1 cellular context compared by ENCODE assay signal in the genomic region with DNA sequence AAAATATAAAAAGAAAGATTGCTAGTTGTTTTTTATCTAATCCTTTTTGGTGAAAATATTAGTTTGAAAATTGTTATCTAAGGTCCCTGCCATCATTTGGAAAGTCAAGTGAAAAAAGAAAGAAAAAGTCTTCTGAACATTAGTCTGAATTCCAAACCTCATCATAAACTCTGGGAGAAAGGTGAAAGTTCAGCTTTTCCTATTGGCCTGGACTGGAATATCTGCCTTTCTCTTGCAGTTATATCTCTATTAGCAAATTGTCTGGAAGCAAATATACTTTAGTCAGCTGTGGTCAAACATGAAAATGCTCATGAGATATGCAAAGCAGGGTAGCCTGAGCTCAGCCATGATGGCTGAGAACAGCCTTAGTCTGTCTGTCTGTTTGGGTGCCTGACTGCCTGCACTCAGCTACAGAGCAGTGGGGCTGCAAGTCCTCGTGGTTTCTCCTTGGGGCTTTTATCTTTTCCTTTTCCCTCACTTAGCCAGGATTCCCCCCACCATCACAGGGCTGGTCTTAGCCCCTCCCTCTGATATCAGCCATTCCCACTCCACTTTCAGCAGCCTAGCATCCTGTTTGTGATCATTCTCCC.
TF ChIP-seq lines count a peak whose summit lies in the region.

No MANE protein-coding gene starts in this region.

TF ChIP-seq in WTC11, 78 proteins besides CTCF, POLR2A, EP300 and RAD21 (continued from another document):
- TF ChIP-seq, protein P1, sequence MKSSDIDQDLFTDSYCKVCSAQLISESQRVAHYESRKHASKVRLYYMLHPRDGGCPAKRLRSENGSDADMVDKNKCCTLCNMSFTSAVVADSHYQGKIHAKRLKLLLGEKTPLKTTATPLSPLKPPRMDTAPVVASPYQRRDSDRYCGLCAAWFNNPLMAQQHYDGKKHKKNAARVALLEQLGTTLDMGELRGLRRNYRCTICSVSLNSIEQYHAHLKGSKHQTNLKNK (CRISPR knock-in tag; IDR thresholded peaks at IDR 0.05), result no peak
- TF ChIP-seq NFYB (CRISPR knock-in tag; conservative IDR thresholded peaks at IDR 0.05; ENCODE audit: low read depth) (no peak), TEAD4 (CRISPR knock-in tag; IDR thresholded peaks at IDR 0.05) (no peak), NFATC4 (CRISPR knock-in tag; IDR thresholded peaks at IDR 0.05) (no peak), EMX1 (CRISPR knock-in tag; IDR thresholded peaks at IDR 0.05) (no peak), GTF2I (CRISPR knock-in tag; conservative IDR thresholded peaks at IDR 0.05) (no peak), OVOL2 (CRISPR knock-in tag; IDR thresholded peaks at IDR 0.05; ENCODE audit: borderline replicate concordance) (no peak)
- TF ChIP-seq, protein P2, sequence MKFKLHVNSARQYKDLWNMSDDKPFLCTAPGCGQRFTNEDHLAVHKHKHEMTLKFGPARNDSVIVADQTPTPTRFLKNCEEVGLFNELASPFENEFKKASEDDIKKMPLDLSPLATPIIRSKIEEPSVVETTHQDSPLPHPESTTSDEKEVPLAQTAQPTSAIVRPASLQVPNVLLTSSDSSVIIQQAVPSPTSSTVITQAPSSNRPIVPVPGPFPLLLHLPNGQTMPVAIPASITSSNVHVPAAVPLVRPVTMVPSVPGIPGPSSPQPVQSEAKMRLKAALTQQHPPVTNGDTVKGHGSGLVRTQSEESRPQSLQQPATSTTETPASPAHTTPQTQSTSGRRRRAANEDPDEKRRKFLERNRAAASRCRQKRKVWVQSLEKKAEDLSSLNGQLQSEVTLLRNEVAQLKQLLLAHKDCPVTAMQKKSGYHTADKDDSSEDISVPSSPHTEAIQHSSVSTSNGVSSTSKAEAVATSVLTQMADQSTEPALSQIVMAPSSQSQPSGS (CRISPR knock-in tag; IDR thresholded peaks at IDR 0.05; ENCODE audit: borderline replicate concordance, low read depth), result no peak
- TF ChIP-seq, protein P3, sequence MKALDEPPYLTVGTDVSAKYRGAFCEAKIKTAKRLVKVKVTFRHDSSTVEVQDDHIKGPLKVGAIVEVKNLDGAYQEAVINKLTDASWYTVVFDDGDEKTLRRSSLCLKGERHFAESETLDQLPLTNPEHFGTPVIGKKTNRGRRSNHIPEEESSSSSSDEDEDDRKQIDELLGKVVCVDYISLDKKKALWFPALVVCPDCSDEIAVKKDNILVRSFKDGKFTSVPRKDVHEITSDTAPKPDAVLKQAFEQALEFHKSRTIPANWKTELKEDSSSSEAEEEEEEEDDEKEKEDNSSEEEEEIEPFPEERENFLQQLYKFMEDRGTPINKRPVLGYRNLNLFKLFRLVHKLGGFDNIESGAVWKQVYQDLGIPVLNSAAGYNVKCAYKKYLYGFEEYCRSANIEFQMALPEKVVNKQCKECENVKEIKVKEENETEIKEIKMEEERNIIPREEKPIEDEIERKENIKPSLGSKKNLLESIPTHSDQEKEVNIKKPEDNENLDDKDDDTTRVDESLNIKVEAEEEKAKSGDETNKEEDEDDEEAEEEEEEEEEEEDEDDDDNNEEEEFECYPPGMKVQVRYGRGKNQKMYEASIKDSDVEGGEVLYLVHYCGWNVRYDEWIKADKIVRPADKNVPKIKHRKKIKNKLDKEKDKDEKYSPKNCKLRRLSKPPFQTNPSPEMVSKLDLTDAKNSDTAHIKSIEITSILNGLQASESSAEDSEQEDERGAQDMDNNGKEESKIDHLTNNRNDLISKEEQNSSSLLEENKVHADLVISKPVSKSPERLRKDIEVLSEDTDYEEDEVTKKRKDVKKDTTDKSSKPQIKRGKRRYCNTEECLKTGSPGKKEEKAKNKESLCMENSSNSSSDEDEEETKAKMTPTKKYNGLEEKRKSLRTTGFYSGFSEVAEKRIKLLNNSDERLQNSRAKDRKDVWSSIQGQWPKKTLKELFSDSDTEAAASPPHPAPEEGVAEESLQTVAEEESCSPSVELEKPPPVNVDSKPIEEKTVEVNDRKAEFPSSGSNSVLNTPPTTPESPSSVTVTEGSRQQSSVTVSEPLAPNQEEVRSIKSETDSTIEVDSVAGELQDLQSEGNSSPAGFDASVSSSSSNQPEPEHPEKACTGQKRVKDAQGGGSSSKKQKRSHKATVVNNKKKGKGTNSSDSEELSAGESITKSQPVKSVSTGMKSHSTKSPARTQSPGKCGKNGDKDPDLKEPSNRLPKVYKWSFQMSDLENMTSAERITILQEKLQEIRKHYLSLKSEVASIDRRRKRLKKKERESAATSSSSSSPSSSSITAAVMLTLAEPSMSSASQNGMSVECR (CRISPR knock-in tag; IDR thresholded peaks at IDR 0.05; ENCODE audit: borderline replicate concordance), result no peak
- TF ChIP-seq, protein P4, sequence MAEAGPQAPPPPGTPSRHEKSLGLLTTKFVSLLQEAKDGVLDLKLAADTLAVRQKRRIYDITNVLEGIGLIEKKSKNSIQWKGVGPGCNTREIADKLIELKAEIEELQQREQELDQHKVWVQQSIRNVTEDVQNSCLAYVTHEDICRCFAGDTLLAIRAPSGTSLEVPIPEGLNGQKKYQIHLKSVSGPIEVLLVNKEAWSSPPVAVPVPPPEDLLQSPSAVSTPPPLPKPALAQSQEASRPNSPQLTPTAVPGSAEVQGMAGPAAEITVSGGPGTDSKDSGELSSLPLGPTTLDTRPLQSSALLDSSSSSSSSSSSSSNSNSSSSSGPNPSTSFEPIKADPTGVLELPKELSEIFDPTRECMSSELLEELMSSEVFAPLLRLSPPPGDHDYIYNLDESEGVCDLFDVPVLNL (CRISPR knock-in tag; IDR thresholded peaks at IDR 0.05; ENCODE audit: borderline replicate concordance, low read depth), result no peak
- TF ChIP-seq, protein P5, sequence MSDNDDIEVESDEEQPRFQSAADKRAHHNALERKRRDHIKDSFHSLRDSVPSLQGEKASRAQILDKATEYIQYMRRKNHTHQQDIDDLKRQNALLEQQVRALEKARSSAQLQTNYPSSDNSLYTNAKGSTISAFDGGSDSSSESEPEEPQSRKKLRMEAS (CRISPR knock-in tag; IDR thresholded peaks at IDR 0.05), result no peak
